14 cellular contexts compared by ENCODE assay signal in the genomic region with DNA sequence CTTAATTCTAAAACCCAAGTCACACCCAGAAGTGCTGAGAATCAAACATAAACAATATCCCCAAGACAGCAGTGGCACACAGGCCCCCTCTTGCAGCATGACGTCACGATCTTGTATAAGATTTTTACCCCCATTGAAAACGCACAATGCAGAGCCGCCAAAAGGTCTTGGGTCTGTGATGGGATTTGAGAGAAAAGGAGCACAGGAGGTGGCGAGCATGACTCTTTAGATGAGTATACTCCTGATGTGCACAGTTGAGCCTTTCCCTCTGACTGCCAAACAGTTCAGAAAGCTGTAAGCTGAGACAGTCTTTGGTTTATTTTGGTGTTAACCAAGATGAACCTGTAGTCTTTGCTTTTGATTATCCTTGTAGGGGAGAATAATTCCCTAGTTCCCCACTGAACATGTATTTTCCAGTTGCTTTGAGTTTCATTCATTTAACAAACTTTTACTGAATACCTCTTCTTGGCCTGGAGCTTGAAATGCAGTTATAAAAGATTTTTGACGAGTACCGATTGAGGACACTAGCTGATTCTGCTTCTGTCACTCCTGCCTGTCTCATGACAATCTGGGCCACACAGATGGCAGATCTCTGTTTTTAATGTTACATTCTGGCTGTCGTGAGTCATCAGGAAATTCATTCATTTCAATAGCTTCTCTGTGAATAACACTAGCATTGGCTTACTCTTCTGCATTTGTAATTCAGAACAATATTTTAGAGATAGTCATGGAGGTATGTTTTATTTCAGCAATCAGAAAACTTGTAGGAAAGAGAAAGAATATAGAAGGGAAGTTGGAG. TPM values are rescaled to one million over a fixed set of nuclear protein-coding genes. Genes with fewer than 3 reads are reported as not detected.
DNase-seq lines count a peak whose midpoint lies in the region; ATAC-seq and TF ChIP-seq lines count a peak whose summit lies in the region.
"Had no signal": no experiment of that assay in that cellular context is flagged by ENCODE, and none has a peak within 500 bp of the region (broad histone marks: within the 10 kb centered on the region; RNA-seq: fewer than 3 reads in every experiment).

No MANE protein-coding gene starts in this region.

- CTCF ChIA-PET in activated CD8-positive, alpha-beta memory T cell treated with anti-CD3 and anti-CD28 coated beads, Interleukin-2, amount 10 ng/mL, durations not matched to agents 7 days and 5 days (lab: Charles Lee): no interaction called here

- H4K20me1 ChIP-seq in neural progenitor cell (ENCODE audit: low read depth): no peaks in the 10 kb centered on the region

- no peaks in the 10 kb centered on the region for H3K27me3 Mint-ChIP-seq in neural progenitor cell (ENCODE audit: insufficient read depth, low read depth)
- H3K27me3 Mint-ChIP-seq in activated CD8-positive, alpha-beta memory T cell treated with anti-CD3 and anti-CD28 coated beads, Interleukin-2, amount 10 ng/mL, durations not matched to agents 7 days and 5 days: no peaks in the 10 kb centered on the region
- H3K27me3 Mint-ChIP-seq: CD4-positive, alpha-beta T cell had no signal

- H3K36me3 Mint-ChIP-seq in neural progenitor cell: peaks cover 28% of the 10 kb centered on the region
- H3K36me3 Mint-ChIP-seq in activated CD8-positive, alpha-beta memory T cell treated with anti-CD3 and anti-CD28 coated beads, Interleukin-2, amount 10 ng/mL, durations not matched to agents 7 days and 5 days: no peaks in the 10 kb centered on the region

- no peaks in the 10 kb centered on the region for H3F3A ChIP-seq in neural progenitor cell (ENCODE audit: low read depth)

- no peaks in the 10 kb centered on the region for H3K9me3 ChIP-seq in neural progenitor cell (ENCODE audit: low read depth)
- H3K9me3 ChIP-seq: vagina had no signal

- H3K79me2 ChIP-seq in neural progenitor cell (ENCODE audit: low read depth): no peaks in the 10 kb centered on the region

- H3K4me1 ChIP-seq in neural progenitor cell: peaks cover 17% of the 10 kb centered on the region
- H3K4me1 ChIP-seq: vagina had no signal

- in situ Hi-C loops in GM13977 (cut with MboI; ENCODE audit: low pct_unique_long_range_greater_than_20kb, low sequenced_read_pairs, unreplicated experiment): no loop called here

- H3K4me3 Mint-ChIP-seq in neural progenitor cell: peak overlapping the region; percentile 59
- no peak overlapping the region for H3K4me3 Mint-ChIP-seq in activated CD8-positive, alpha-beta memory T cell treated with anti-CD3 and anti-CD28 coated beads, Interleukin-2, amount 10 ng/mL, durations not matched to agents 7 days and 5 days
- H3K4me3 Mint-ChIP-seq: activated CD4-positive, alpha-beta T cell treated with anti-CD3 and anti-CD28 coated beads, Interleukin-2, amount 10 ng/mL, durations not matched to agents 24 days and 14 days; CD4-positive, alpha-beta T cell; H9 had no signal

- H3K4me1 Mint-ChIP-seq in neural progenitor cell: peaks cover 13% of the 10 kb centered on the region
- H3K4me1 Mint-ChIP-seq in activated CD8-positive, alpha-beta memory T cell treated with anti-CD3 and anti-CD28 coated beads, Interleukin-2, amount 10 ng/mL, durations not matched to agents 7 days and 5 days: peaks cover 3% of the 10 kb centered on the region

- H3K27ac ChIP-seq in neural progenitor cell: no peak overlapping the region
- H3K27ac ChIP-seq: vagina had no signal

- ATAC-seq in GM19324 (IDR thresholded peaks at IDR 0.05; ENCODE audit: low FRiP score, unreplicated experiment) (no peak), GM19023 (IDR thresholded peaks at IDR 0.05; ENCODE audit: unreplicated experiment) (no peak)
- no peak for ATAC-seq in activated CD8-positive, alpha-beta memory T cell treated with anti-CD3 and anti-CD28 coated beads, Interleukin-2, amount 10 ng/mL, durations not matched to agents 7 days and 5 days

- DNase-seq in EH (ENCODE audit: low read depth): peak; percentile 55
- DNase-seq in NCI-H1694 treated with DMSO at 0.1 percent for 48 hours (lab: John Stamatoyannopoulos, UW): peak; percentile 81
- peak; percentile 72 for DNase-seq in cerebellar cortex (ENCODE audit: low spot score)
- DNase-seq in neural progenitor cell (ENCODE audit: low spot score): peak; percentile 65
- DNase-seq in GM13977 (ENCODE audit: low spot score): no peak
- DNase-seq in activated CD8-positive, alpha-beta memory T cell treated with anti-CD3 and anti-CD28 coated beads, Interleukin-2, amount 10 ng/mL, durations not matched to agents 7 days and 5 days: no peak
- DNase-seq: activated CD4-positive, alpha-beta T cell treated with anti-CD3 and anti-CD28 coated beads, Interleukin-2, amount 10 ng/mL, durations not matched to agents 24 days and 14 days; CD4-positive, alpha-beta T cell; effector CD4-positive, alpha-beta T cell; H9; NCI-H748 treated with DMSO at 0.1 percent for 48 hours had no signal

- no peaks in the 10 kb centered on the region for H3K36me3 ChIP-seq in neural progenitor cell
- H3K36me3 ChIP-seq: vagina had no signal

- peak overlapping the region; percentile 48 for H3K4me2 ChIP-seq in neural progenitor cell

- H3K27ac Mint-ChIP-seq in neural progenitor cell: peak overlapping the region; percentile 80
- no peak overlapping the region for H3K27ac Mint-ChIP-seq in activated CD8-positive, alpha-beta memory T cell treated with anti-CD3 and anti-CD28 coated beads, Interleukin-2, amount 10 ng/mL, durations not matched to agents 7 days and 5 days
- H3K27ac Mint-ChIP-seq: activated CD4-positive, alpha-beta T cell treated with anti-CD3 and anti-CD28 coated beads, Interleukin-2, amount 10 ng/mL, durations not matched to agents 24 days and 14 days; CD4-positive, alpha-beta T cell; H9 had no signal

- no peaks in the 10 kb centered on the region for H3K9me3 Mint-ChIP-seq in neural progenitor cell
- H3K9me3 Mint-ChIP-seq in activated CD8-positive, alpha-beta memory T cell treated with anti-CD3 and anti-CD28 coated beads, Interleukin-2, amount 10 ng/mL, durations not matched to agents 7 days and 5 days (ENCODE audit: low read depth): no peaks in the 10 kb centered on the region
- H3K9me3 Mint-ChIP-seq: activated CD4-positive, alpha-beta T cell treated with anti-CD3 and anti-CD28 coated beads, Interleukin-2, amount 10 ng/mL, durations not matched to agents 24 days and 14 days; CD4-positive, alpha-beta T cell; H9 had no signal

- H3K9ac ChIP-seq in neural progenitor cell: no peak overlapping the region

- TF ChIP-seq CTCF in neural progenitor cell (IDR thresholded peaks at IDR 0.05) (no peak), GM13977 (IDR thresholded peaks at IDR 0.05; ENCODE audit: extremely low read depth, insufficient read depth, missing control alignments) (no peak)

- no peak overlapping the region for H3K4me3 ChIP-seq in neural progenitor cell
- H3K4me3 ChIP-seq: vagina had no signal

- H2AFZ ChIP-seq in neural progenitor cell (replicated peaks): no peak overlapping the region

- no peaks in the 10 kb centered on the region for H3K27me3 ChIP-seq in neural progenitor cell
- H3K27me3 ChIP-seq: vagina had no signal

RNA-seq across cellular contexts. Expression of a gene that starts 28.9 kb away (rescaled TPM):
- 11.9 and 19.9 TPM in 2 replicates for total RNA-seq in neural progenitor cell (ENCODE audit: low replicate concordance)
- under 1 TPM in 1 of 2 experiments, not detected in 1; 0.30 TPM for total RNA-seq in activated CD8-positive, alpha-beta memory T cell treated with anti-CD3 and anti-CD28 coated beads, Interleukin-2, amount 10 ng/mL, durations not matched to agents 7 days and 5 days
- total RNA-seq: CD4-positive, alpha-beta T cell had no signal

RNA-seq across cellular contexts. Expression of a gene that starts 50.2 kb away (rescaled TPM):
- total RNA-seq in neural progenitor cell (ENCODE audit: low replicate concordance): 0.22 and 0.69 TPM in 2 replicates
- under 1 TPM; 0.26 to 0.35 TPM for total RNA-seq in activated CD8-positive, alpha-beta memory T cell treated with anti-CD3 and anti-CD28 coated beads, Interleukin-2, amount 10 ng/mL, durations not matched to agents 7 days and 5 days
- total RNA-seq: H9, vagina had no signal

RNA-seq across cellular contexts. Expression of a gene that starts 54.5 kb away (rescaled TPM):
- 20.9 and 23.6 TPM in 2 replicates for total RNA-seq in neural progenitor cell (ENCODE audit: low replicate concordance)
- 10 to 100 TPM; 66.6 to 80.7 TPM for total RNA-seq in activated CD8-positive, alpha-beta memory T cell treated with anti-CD3 and anti-CD28 coated beads, Interleukin-2, amount 10 ng/mL, durations not matched to agents 7 days and 5 days

Comparison
In these comparisons a context has a peak if more than half of its experiments do, and no peak if none do; other contexts are left out.
1. DNase-seq: peak in EH (single experiment), NCI-H1694 treated with DMSO at 0.1 percent for 48 hours (single experiment), cerebellar cortex (single experiment) and neural progenitor cell (single experiment); none in GM13977 (single experiment) and activated CD8-positive, alpha-beta memory T cell treated with anti-CD3 and anti-CD28 coated beads, Interleukin-2, amount 10 ng/mL, durations not matched to agents 7 days and 5 days (single experiment).